ENCODE assay signal across 21 cellular contexts in the genomic region with DNA sequence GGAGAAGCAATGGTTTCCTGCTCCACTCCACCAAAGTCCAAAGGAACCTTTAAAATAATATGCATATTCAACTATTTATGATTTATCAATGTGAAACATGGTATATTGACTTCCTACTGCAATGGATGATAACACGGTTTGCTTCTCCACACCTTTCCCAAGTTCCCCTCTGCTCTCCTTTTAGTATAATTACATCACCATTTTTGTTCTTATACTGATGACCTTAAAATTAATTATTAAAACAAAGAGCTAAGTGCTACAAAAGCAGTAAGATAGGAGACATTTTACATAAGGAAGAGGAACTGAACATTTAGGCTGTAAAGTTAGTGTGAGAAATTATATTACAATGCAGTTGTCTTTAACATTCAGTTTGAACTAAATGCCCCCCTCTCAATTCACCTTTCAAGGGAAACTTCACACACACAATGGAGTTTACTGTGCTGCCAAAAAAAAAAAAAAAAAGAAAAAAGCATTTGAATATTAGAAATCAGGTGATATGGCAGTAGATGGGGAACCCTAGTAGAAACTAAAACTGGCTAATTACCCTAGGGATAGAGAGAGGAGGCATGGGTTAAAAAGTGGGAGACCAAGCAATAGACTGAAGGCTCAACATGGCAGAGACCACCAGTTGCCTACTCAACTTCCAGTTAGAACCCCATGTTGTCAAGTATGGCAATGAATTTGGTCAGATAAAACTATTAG.
"Had no signal": no experiment of that assay in that cellular context is flagged by ENCODE, and none has a peak within 500 bp of the region (broad histone marks: within the 10 kb centered on the region; RNA-seq: fewer than 3 reads in every experiment).

No MANE protein-coding gene starts in this region.

- H3K9me3 Mint-ChIP-seq: natural killer cell treated with Interleukin-12 subunit alpha and Interleukin-12 subunit beta and Interleukin-15 and Interleukin-18, amount 100 ng/mL, for 72 hours had no signal

- H3K27me3 ChIP-seq: neutrophil, pancreas, right lobe of liver, tibial artery had no signal

- H3K27ac Mint-ChIP-seq: activated CD4-positive, alpha-beta memory T cell treated with anti-CD3 and anti-CD28 coated beads, Interleukin-2, amount 10 ng/mL, durations not matched to agents 7 days and 5 days; activated naive CD8-positive, alpha-beta T cell treated with anti-CD3 and anti-CD28 coated beads for 36 hours; natural killer cell treated with Interleukin-12 subunit alpha and Interleukin-12 subunit beta and Interleukin-15 and Interleukin-18, amount 100 ng/mL, for 72 hours had no signal

- H3K36me3 Mint-ChIP-seq: activated naive CD8-positive, alpha-beta T cell treated with anti-CD3 and anti-CD28 coated beads for 36 hours; natural killer cell treated with Interleukin-12 subunit alpha and Interleukin-12 subunit beta and Interleukin-15 and Interleukin-18, amount 100 ng/mL, for 72 hours had no signal

- ATAC-seq: left colon; lower lobe of right lung; natural killer cell treated with Interleukin-12 subunit alpha and Interleukin-12 subunit beta and Interleukin-15 and Interleukin-18, amount 100 ng/mL, for 72 hours had no signal

- H3K4me3 ChIP-seq: lower lobe of right lung, pancreas, right lobe of liver, tibial artery had no signal

- H3K27me3 Mint-ChIP-seq: activated CD4-positive, alpha-beta memory T cell treated with anti-CD3 and anti-CD28 coated beads, Interleukin-2, amount 10 ng/mL, durations not matched to agents 7 days and 5 days; activated CD8-positive, alpha-beta memory T cell treated with anti-CD3 and anti-CD28 coated beads, Interleukin-2, amount 10 ng/mL, durations not matched to agents 7 days and 5 days; activated naive CD8-positive, alpha-beta T cell treated with anti-CD3 and anti-CD28 coated beads for 36 hours; natural killer cell treated with Interleukin-12 subunit alpha and Interleukin-12 subunit beta and Interleukin-15 and Interleukin-18, amount 100 ng/mL, for 72 hours had no signal

- H3K36me3 ChIP-seq: lower lobe of right lung, neutrophil, pancreas, right lobe of liver, tibial artery had no signal

- FAIRE-seq: islet of Langerhans, pancreas, small intestine had no signal

- H3K4me3 Mint-ChIP-seq: activated CD4-positive, alpha-beta memory T cell treated with anti-CD3 and anti-CD28 coated beads, Interleukin-2, amount 10 ng/mL, durations not matched to agents 7 days and 5 days; activated CD8-positive, alpha-beta memory T cell treated with anti-CD3 and anti-CD28 coated beads, Interleukin-2, amount 10 ng/mL, durations not matched to agents 7 days and 5 days; activated naive CD8-positive, alpha-beta T cell treated with anti-CD3 and anti-CD28 coated beads for 36 hours; natural killer cell treated with Interleukin-12 subunit alpha and Interleukin-12 subunit beta and Interleukin-15 and Interleukin-18, amount 100 ng/mL, for 72 hours had no signal

- DNase-seq: activated CD4-positive, alpha-beta memory T cell treated with anti-CD3 and anti-CD28 coated beads, Interleukin-2, amount 10 ng/mL, durations not matched to agents 7 days and 5 days; activated CD4-positive, alpha-beta T cell treated with anti-CD3 and anti-CD28 coated beads for 48 hours; activated CD4-positive, CD25-positive, alpha-beta regulatory T cell; activated CD8-positive, alpha-beta memory T cell treated with anti-CD3 and anti-CD28 coated beads, Interleukin-2, amount 10 ng/mL, durations not matched to agents 7 days and 5 days; activated naive CD4-positive, alpha-beta T cell; activated naive CD8-positive, alpha-beta T cell treated with anti-CD3 and anti-CD28 coated beads for 36 hours; amniotic stem cell; effector memory CD4-positive, alpha-beta T cell; hippocampal formation; left colon; lower lobe of right lung; pancreas; right lobe of liver; small intestine; stimulated activated CD4-positive, alpha-beta T cell treated with anti-CD3 and anti-CD28 coated beads, Interleukin-4, amount 100 ng/mL, for 24 hours; stimulated activated naive CD4-positive, alpha-beta T cell; T-helper 9 cell; tibial artery had no signal
